In genomic region chr22:37848587-37849088, GRCh38 we compare ENCODE assay signal across 9 cellular contexts. TPM values are rescaled to one million over a fixed set of nuclear protein-coding genes. Genes with fewer than 3 reads are reported as not detected.
DNase-seq lines count a peak whose midpoint lies in the region; ATAC-seq and TF ChIP-seq lines count a peak whose summit lies in the region.
"Had no signal": no experiment of that assay in that cellular context is flagged by ENCODE, and none has a peak within 500 bp of the region (broad histone marks: within the 10 kb centered on the region; RNA-seq: fewer than 3 reads in every experiment).

No MANE protein-coding gene starts in this region.

- peaks cover 27% of the 10 kb centered on the region for H3K4me1 ChIP-seq in CD8-positive, alpha-beta T cell (ENCODE audit: insufficient read depth, low read length)
- no peaks in the 10 kb centered on the region for H3K4me1 ChIP-seq in iPS-15b (ENCODE audit: control insufficient read depth, insufficient read depth, low read length)

- no peak for TF ChIP-seq CTCF in CD8-positive, alpha-beta T cell (IDR thresholded peaks at IDR 0.05)

- peak overlapping the region; percentile 63 for H3K4me3 ChIP-seq in CD8-positive, alpha-beta T cell (ENCODE audit: low read depth, low read length)
- H3K4me3 ChIP-seq in iPS-15b (ENCODE audit: low read depth, low read length): peak overlapping the region; percentile 90

- peaks cover 39% of the 10 kb centered on the region for H3K4me1 Mint-ChIP-seq in CD8-positive, alpha-beta T cell (ENCODE audit: low read depth)
- H3K4me1 Mint-ChIP-seq in activated naive CD4-positive, alpha-beta T cell treated with anti-CD3 and anti-CD28 coated beads, Interleukin-2, amount 50 U/mL, for 24 hours: peaks cover 51% of the 10 kb centered on the region

- peak overlapping the region; percentile 82 for H3K9ac ChIP-seq in iPS-15b (ENCODE audit: low read depth, low read length)

- H3K36me3 ChIP-seq in CD8-positive, alpha-beta T cell (ENCODE audit: insufficient read depth, low read length): peaks cover 15% of the 10 kb centered on the region
- H3K36me3 ChIP-seq in KOPT-K1 (ENCODE audit: insufficient read depth, low read length) (peaks cover 32% of the 10 kb centered on the region), iPS-15b (ENCODE audit: control insufficient read depth, insufficient read depth, low read length) (peaks cover 19% of the 10 kb centered on the region)

- peaks cover 28% of the 10 kb centered on the region for H3K36me3 Mint-ChIP-seq in CD8-positive, alpha-beta T cell
- H3K36me3 Mint-ChIP-seq in activated naive CD4-positive, alpha-beta T cell treated with anti-CD3 and anti-CD28 coated beads, Interleukin-2, amount 50 U/mL, for 24 hours: peaks cover 18% of the 10 kb centered on the region

- H3K27ac Mint-ChIP-seq in CD8-positive, alpha-beta T cell: peak overlapping the region; percentile 98
- peak overlapping the region; percentile 99 for H3K27ac Mint-ChIP-seq in activated naive CD4-positive, alpha-beta T cell treated with anti-CD3 and anti-CD28 coated beads, Interleukin-2, amount 50 U/mL, for 24 hours

- no peaks in the 10 kb centered on the region for H3K9me3 ChIP-seq in CD8-positive, alpha-beta T cell (ENCODE audit: low read length)
- H3K9me3 ChIP-seq in KOPT-K1 (ENCODE audit: insufficient read depth, low read length, poor library complexity, severe bottlenecking): peaks cover 5% of the 10 kb centered on the region
- H3K9me3 ChIP-seq in iPS-15b (ENCODE audit: control insufficient read depth, insufficient read depth, low read length): no peaks in the 10 kb centered on the region

- peak overlapping the region; percentile 84 for H3K4me3 Mint-ChIP-seq in CD8-positive, alpha-beta T cell
- peak overlapping the region; percentile 99 for H3K4me3 Mint-ChIP-seq in activated naive CD4-positive, alpha-beta T cell treated with anti-CD3 and anti-CD28 coated beads, Interleukin-2, amount 50 U/mL, for 24 hours

- peak overlapping the region; percentile 60 for H3K27ac ChIP-seq in CD8-positive, alpha-beta T cell (ENCODE audit: low read depth, low read length)
- H3K27ac ChIP-seq in KOPT-K1 (ENCODE audit: low read depth, low read length, poor library complexity, severe bottlenecking): peak overlapping the region; percentile 75

- H3K27me3 ChIP-seq in CD8-positive, alpha-beta T cell (ENCODE audit: insufficient read depth, low read length): no peaks in the 10 kb centered on the region
- no peaks in the 10 kb centered on the region for H3K27me3 ChIP-seq in iPS-15b (ENCODE audit: control insufficient read depth, insufficient read depth, low read length)

- ATAC-seq in CD8-positive, alpha-beta T cell: no peak
- no peak for ATAC-seq in GM19395 (IDR thresholded peaks at IDR 0.05; ENCODE audit: unreplicated experiment)

- intact Hi-C loops in CD8-positive, alpha-beta T cell (cut with DNase I, micrococcal nuclease): loop anchor here (1.0 to 10.0 kb wide), 5 partner anchors 104 to 546 kb away; partner anchors contain the start of genes C22orf23 (in 1 of the 2) and POLR2F (in 1 of the 2)

- CTCF ChIA-PET in CD8-positive, alpha-beta T cell (lab: Charles Lee): no interaction called here

- peak in 2 of 7 experiments; percentile 9 to 12 for DNase-seq in CD8-positive, alpha-beta T cell
- peak; percentile 11 for DNase-seq in stimulated activated CD4-positive, alpha-beta T cell treated with anti-CD3 and anti-CD28 coated beads, Interleukin-4, amount 100 ng/mL, for 1 hour
- DNase-seq in HuH-7.5 (ENCODE audit: low spot score) (no peak), hypothalamus (lab: John Stamatoyannopoulos, UW) (no peak)

- POLR2A ChIA-PET in CD8-positive, alpha-beta T cell (lab: Charles Lee): no interaction called here

- H3K27me3 Mint-ChIP-seq in CD8-positive, alpha-beta T cell (ENCODE audit: low read depth): no peaks in the 10 kb centered on the region
- H3K27me3 Mint-ChIP-seq in activated naive CD4-positive, alpha-beta T cell treated with anti-CD3 and anti-CD28 coated beads, Interleukin-2, amount 50 U/mL, for 24 hours: no peaks in the 10 kb centered on the region

- H3K9me3 Mint-ChIP-seq in CD8-positive, alpha-beta T cell: no peaks in the 10 kb centered on the region
- H3K9me3 Mint-ChIP-seq in activated naive CD4-positive, alpha-beta T cell treated with anti-CD3 and anti-CD28 coated beads, Interleukin-2, amount 50 U/mL, for 24 hours: no peaks in the 10 kb centered on the region

RNA-seq across cellular contexts. Expression of gene EIF3L, which starts 0.6 kb away (rescaled TPM):
- total RNA-seq in CD8-positive, alpha-beta T cell: 100 to 1,000 TPM; 510 to 518 TPM

RNA-seq across cellular contexts. Expression of gene ANKRD54, which starts 4.5 kb away (rescaled TPM):
- total RNA-seq in CD8-positive, alpha-beta T cell: 10 to 100 TPM; 18.8 to 21.4 TPM

RNA-seq across cellular contexts. Expression of gene GALR3, which starts 25.5 kb away (rescaled TPM):
- not detected for total RNA-seq in CD8-positive, alpha-beta T cell
- total RNA-seq: SK-MEL-5 had no signal

RNA-seq across cellular contexts. Expression of gene GCAT, which starts 40.9 kb away (rescaled TPM):
- total RNA-seq in CD8-positive, alpha-beta T cell: 1 to 10 TPM; 1.3 to 1.6 TPM

RNA-seq across cellular contexts. Expression of gene MICALL1, which starts 57.5 kb away (rescaled TPM):
- 10 to 100 TPM; 15.3 to 18.1 TPM for total RNA-seq in CD8-positive, alpha-beta T cell
